In the genomic region with DNA sequence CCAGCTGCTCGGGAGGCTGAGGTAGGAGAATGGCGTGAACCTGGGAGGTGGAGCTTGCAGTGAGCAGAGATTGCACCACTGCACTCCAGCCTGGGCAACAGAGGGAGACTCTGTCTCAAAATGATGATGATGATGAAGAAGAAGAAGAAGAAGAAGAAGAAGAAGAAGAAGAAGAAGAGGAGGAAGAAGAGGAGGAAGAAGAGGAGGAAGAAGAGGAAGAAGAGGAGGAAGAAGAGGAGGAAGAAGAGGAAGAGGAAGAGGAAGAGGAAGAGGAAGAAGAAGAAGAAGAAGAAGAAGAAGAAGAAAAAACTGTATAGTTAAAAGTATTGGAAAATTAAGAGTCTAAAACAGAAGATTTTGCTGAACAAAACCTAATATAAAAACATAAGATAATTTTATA, we compare ENCODE assay signal across 4 cellular contexts. TPM values are rescaled to one million over a fixed set of nuclear protein-coding genes. Genes with fewer than 3 reads are reported as not detected.
"Had no signal": no experiment of that assay in that cellular context is flagged by ENCODE, and none has a peak within 500 bp of the region (broad histone marks: within the 10 kb centered on the region; RNA-seq: fewer than 3 reads in every experiment).

No MANE protein-coding gene starts in this region.

RNA-seq across cellular contexts. Expression of a gene that starts 44.4 kb away (rescaled TPM):
- total RNA-seq: epithelial cell of proximal tubule, frontal cortex, left lobe of liver, myocyte had no signal
